Comparison of ENCODE assay signal across 11 cellular contexts in genomic region chr6:7479801-7480266, GRCh38.
DNase-seq lines count a peak whose midpoint lies in the region; ATAC-seq and TF ChIP-seq lines count a peak whose summit lies in the region.
"Had no signal": no experiment of that assay in that cellular context is flagged by ENCODE, and none has a peak within 500 bp of the region (broad histone marks: within the 10 kb centered on the region; RNA-seq: fewer than 3 reads in every experiment).

No MANE protein-coding gene starts in this region.

- no peaks in the 10 kb centered on the region for H3K36me3 ChIP-seq in A673 (ENCODE audit: insufficient read depth, low read length, poor library complexity, severe bottlenecking)

- no peak for TF ChIP-seq CTCF in A673 (conservative IDR thresholded peaks at IDR 0.05; ENCODE audit: low read depth, low read length)
- no peak for TF ChIP-seq CTCF in coronary artery (IDR thresholded peaks at IDR 0.05)

- H3K4me1 ChIP-seq in A673 (ENCODE audit: insufficient read depth, low read length, poor library complexity, severe bottlenecking) = no peaks in the 10 kb centered on the region

- peak; percentile 98 for ATAC-seq in left colon
- ATAC-seq in GM21360 (IDR thresholded peaks at IDR 0.05; ENCODE audit: unreplicated experiment) = no peak
- ATAC-seq: activated CD4-positive, alpha-beta T cell treated with anti-CD3 and anti-CD28 coated beads for 36 hours; left lobe of liver had no signal

- BruUV-seq in A673 (replicated peaks; lab: Mats Ljungman, UMichigan) = no TSS peak

- H3K27me3 ChIP-seq in A673 (replicated peaks; ENCODE audit: insufficient read depth, low read depth, low read length, poor library complexity) = no peaks in the 10 kb centered on the region

- H3K27ac ChIP-seq in A673 (ENCODE audit: low read depth, low read length, poor library complexity, severe bottlenecking) (no peak overlapping the region), coronary artery (no peak overlapping the region)

- POLR2A ChIA-PET in A673 (lab: Charles Lee; ENCODE audit: low non-redundant PET) = no interaction called here

- H3K9me3 ChIP-seq in A673 (ENCODE audit: low read depth, low read length, poor library complexity, severe bottlenecking) = no peaks in the 10 kb centered on the region

- H3K4me3 ChIP-seq in A673 (ENCODE audit: low read depth, low read length, poor library complexity, severe bottlenecking) = no peak overlapping the region
- H3K4me3 ChIP-seq in coronary artery = no peak overlapping the region

- in situ Hi-C loops in T47D (cut with HindIII; ENCODE audit: low pct_unique_long_range_greater_than_20kb, low sequenced_read_pairs) = no loop called here

- DNase-seq in A673 (ENCODE audit: low spot score) = peak; percentile 34
- peak; percentile 54 for DNase-seq in HT1080 (ENCODE audit: low read depth)
- DNase-seq in T47D (ENCODE audit: low read depth in 1 of 2, low spot score in 1 of 2) = peak; percentile 50 to 83
- peak; percentile 49 to 77 for DNase-seq in left colon
- DNase-seq in NCI-H128 (lab: John Stamatoyannopoulos, UW; ENCODE audit: unreplicated experiment) = no peak
- no peak for DNase-seq in HCEC 1CT
- no peak for DNase-seq in coronary artery (ENCODE audit: low spot score)
- DNase-seq: activated CD4-positive, alpha-beta T cell treated with anti-CD3 and anti-CD28 coated beads for 36 hours; NCI-H774 had no signal

- intact Hi-C loops in A673 (cut with micrococcal nuclease; ENCODE audit: unreplicated experiment) (no loop called here), left colon (cut with DNase I, micrococcal nuclease) (no loop called here)

- CTCF ChIA-PET in A673 (lab: Charles Lee) = interaction anchor here (0.6 kb wide), 1 partner anchor 576 kb away, joined by 7 read pairs; no protein-coding TSS in a partner anchor

Comparison
In these comparisons a context has a peak if more than half of its experiments do, and no peak if none do; other contexts are left out.
1. DNase-seq: peak in A673 (single experiment), HT1080 (single experiment), T47D (2 of 2) and left colon (2 of 2); none in NCI-H128 (single experiment), HCEC 1CT (single experiment) and coronary artery (single experiment).